Comparison of ENCODE assay signal across 2 cellular contexts in genomic region chr18:14693051-14693450, GRCh38. TPM values are rescaled to one million over a fixed set of nuclear protein-coding genes. Genes with fewer than 3 reads are reported as not detected.
"Had no signal": no experiment of that assay in that cellular context is flagged by ENCODE, and none has a peak within 500 bp of the region (broad histone marks: within the 10 kb centered on the region; RNA-seq: fewer than 3 reads in every experiment).

No MANE protein-coding gene starts in this region.

RNA-seq across cellular contexts. Expression of gene ANKRD30B, which starts 54.9 kb away (rescaled TPM):
- total RNA-seq: G401, GM12878 had no signal
